29 cellular contexts compared by ENCODE assay signal in genomic region chr5:157862183-157862851, GRCh38. TPM values are rescaled to one million over a fixed set of nuclear protein-coding genes. Genes with fewer than 3 reads are reported as not detected.
A peak's percentile ranks its signal among the peaks of the same experiment; 100 is the strongest.
DNase-seq lines count a peak whose midpoint lies in the region; ATAC-seq and TF ChIP-seq lines count a peak whose summit lies in the region.
"Had no signal": no experiment of that assay in that cellular context is flagged by ENCODE, and none has a peak within 500 bp of the region (broad histone marks: within the 10 kb centered on the region; RNA-seq: fewer than 3 reads in every experiment).

No MANE protein-coding gene starts in this region.

- H3K27ac Mint-ChIP-seq in memory B cell, result peak overlapping the region; percentile 13
- H3K27ac Mint-ChIP-seq: nephron progenitor cell; stimulated activated effector memory CD8-positive, alpha-beta T cell treated with anti-CD3 and anti-CD28 coated beads, Interleukin-12 subunit alpha, Interleukin-12 subunit beta, amount 100 ng/mL, for 72 hours had no signal

- H2AFZ ChIP-seq in OCI-LY1 (ENCODE audit: low read length), result no peak overlapping the region

- H3F3A ChIP-seq in OCI-LY1 (ENCODE audit: insufficient read depth, low read length), result peaks cover 13% of the 10 kb centered on the region

- no peaks in the 10 kb centered on the region for H3K27me3 Mint-ChIP-seq in memory B cell
- H3K27me3 Mint-ChIP-seq: activated naive CD8-positive, alpha-beta T cell treated with anti-CD3 and anti-CD28 coated beads for 36 hours had no signal

- no peak overlapping the region for H3K27ac ChIP-seq in BLaER1 treated with 17β-estradiol and CSF1 and Interleukin-3, amounts not matched to agents 10 nM and 100 nM
- H3K27ac ChIP-seq in OCI-LY1 (ENCODE audit: low read depth, low read length, poor library complexity, severe bottlenecking) (peak overlapping the region; percentile 98), gastroesophageal sphincter (no peak overlapping the region)
- H3K27ac ChIP-seq: breast epithelium, ovary, RWPE1, SJSA1, upper lobe of left lung had no signal

- H3K36me3 Mint-ChIP-seq in memory B cell, result peaks cover 2% of the 10 kb centered on the region

- DNase-seq in GM06990 (ENCODE audit: extremely low read depth, insufficient read length), result peak; percentile 38
- no peak for DNase-seq in memory B cell (ENCODE audit: low spot score in 2 of 2)
- no peak for DNase-seq in epidermal melanocyte (ENCODE audit: insufficient read length, low spot score)
- no peak for DNase-seq in midbrain (lab: John Stamatoyannopoulos, UW)
- DNase-seq: activated CD4-positive, alpha-beta T cell treated with anti-CD3 and anti-CD28 coated beads, Interleukin-2, amount 50 U/mL, for 48 hours; activated naive CD8-positive, alpha-beta T cell treated with anti-CD3 and anti-CD28 coated beads for 36 hours; anterior cingulate cortex; C1 segment of cervical spinal cord; Caco-2; DMS53; dorsolateral prefrontal cortex; H7; mucosa of descending colon; NCI-H146; NCI-H345; NCI-H82; nephron progenitor cell; ovary; stimulated activated CD4-positive, alpha-beta T cell treated with anti-CD3 and anti-CD28 coated beads, Interleukin-15, amount 100 ng/mL, for 24 hours; stimulated activated CD4-positive, alpha-beta T cell treated with anti-CD3 and anti-CD28 coated beads, Interleukin-4, amount 100 ng/mL, for 4 hours; upper lobe of left lung had no signal

- H3K4me1 Mint-ChIP-seq in memory B cell, result peaks cover 34% of the 10 kb centered on the region

- peaks cover 8 to 26% (median 23%) of the 10 kb centered on the region in 10 experiments for H3K4me1 ChIP-seq in BLaER1 treated with 17β-estradiol and CSF1 and Interleukin-3, amounts not matched to agents 10 nM and 100 nM
- H3K4me1 ChIP-seq in OCI-LY1 (ENCODE audit: insufficient read depth, low read length, severe bottlenecking) (peaks cover 59% of the 10 kb centered on the region), gastroesophageal sphincter (peaks cover 0 to 6% (median 0%) of the 10 kb centered on the region in 3 donors)
- H3K4me1 ChIP-seq: breast epithelium had no signal

- H3K27me3 ChIP-seq in BLaER1 treated with 17β-estradiol and CSF1 and Interleukin-3, amounts not matched to agents 10 nM and 100 nM, result no peaks in the 10 kb centered on the region
- H3K27me3 ChIP-seq in GM06990 (replicated peaks; ENCODE audit: control insufficient read depth, insufficient read depth, low read length) (peaks cover 2% of the 10 kb centered on the region; the same call in 1 of the 2 replicates), OCI-LY1 (ENCODE audit: insufficient read depth, low read length) (no peaks in the 10 kb centered on the region), gastroesophageal sphincter (no peaks in the 10 kb centered on the region)
- H3K27me3 ChIP-seq: breast epithelium, dorsolateral prefrontal cortex, ovary, SJSA1, upper lobe of left lung had no signal

- TF ChIP-seq EP300 in gastroesophageal sphincter (IDR thresholded peaks at IDR 0.05), result no peak

- no peak overlapping the region for H3K4me3 ChIP-seq in BLaER1 treated with 17β-estradiol and CSF1 and Interleukin-3, amounts not matched to agents 10 nM and 100 nM
- H3K4me3 ChIP-seq in GM06990 (replicated peaks; ENCODE audit: low read depth, low read length) (0 out of 2 replicates have a peak overlapping the region, but pooled peaks have one; percentile 7), OCI-LY1 (ENCODE audit: low read depth, low read length, poor library complexity, severe bottlenecking) (no peak overlapping the region), gastroesophageal sphincter (no peak overlapping the region)
- H3K4me3 ChIP-seq: breast epithelium, dorsolateral prefrontal cortex, lung, mucosa of descending colon, ovary, SJSA1, upper lobe of left lung had no signal

- peaks cover 2 to 14% (median 4%) of the 10 kb centered on the region in 11 experiments; a peak in 17 of 22 replicates for H4K20me1 ChIP-seq in BLaER1 treated with 17β-estradiol and CSF1 and Interleukin-3, amounts not matched to agents 10 nM and 100 nM
- no peaks in the 10 kb centered on the region for H4K20me1 ChIP-seq in OCI-LY1 (ENCODE audit: insufficient read depth, low read length)

- H3K79me2 ChIP-seq in OCI-LY1 (ENCODE audit: insufficient read depth, low read length), result peaks cover 15% of the 10 kb centered on the region

- 79 to 91% methylated on average over 5 to 6 of the region's 6 CpGs for WGBS in gastroesophageal sphincter (ENCODE audit: low coverage in 1 of 2), 2 donors

- TF ChIP-seq POLR2A in gastroesophageal sphincter (IDR thresholded peaks at IDR 0.05), result no peak

- peak overlapping the region; percentile 40 for H3K4me3 Mint-ChIP-seq in memory B cell
- H3K4me3 Mint-ChIP-seq: activated naive CD8-positive, alpha-beta T cell treated with anti-CD3 and anti-CD28 coated beads for 36 hours; nephron progenitor cell had no signal

- TF ChIP-seq CTCF in GM06990 (IDR thresholded peaks at IDR 0.05; ENCODE audit: insufficient read depth, low read length, poor library complexity, severe bottlenecking) (no peak), OCI-LY1 (IDR thresholded peaks at IDR 0.05; ENCODE audit: low read length) (no peak), gastroesophageal sphincter (IDR thresholded peaks at IDR 0.05) (no peak)

- peak overlapping the region; percentile 0 to 79 (median 67); a peak in 18 of 22 replicates for H3K4me2 ChIP-seq in BLaER1 treated with 17β-estradiol and CSF1 and Interleukin-3, amounts not matched to agents 10 nM and 100 nM
- H3K4me2 ChIP-seq in OCI-LY1 (ENCODE audit: low read length), result peak overlapping the region; percentile 7; the same call in 1 of the 2 replicates

- H3K9me3 ChIP-seq in BLaER1 treated with 17β-estradiol and CSF1 and Interleukin-3, amounts not matched to agents 10 nM and 100 nM (replicated peaks in 1 of 11), result no peaks in the 10 kb centered on the region
- H3K9me3 ChIP-seq in OCI-LY1 (ENCODE audit: low read length) (no peaks in the 10 kb centered on the region), gastroesophageal sphincter (no peaks in the 10 kb centered on the region)
- H3K9me3 ChIP-seq: breast epithelium, Caco-2, mucosa of descending colon, ovary, SJSA1, upper lobe of left lung had no signal

- no peaks in the 10 kb centered on the region for H3K36me3 ChIP-seq in BLaER1 treated with 17β-estradiol and CSF1 and Interleukin-3, amounts not matched to agents 10 nM and 100 nM
- no peaks in the 10 kb centered on the region for H3K36me3 ChIP-seq in GM06990 (ENCODE audit: control insufficient read depth, insufficient read depth, low read length)
- peaks cover 3% of the 10 kb centered on the region; the same call in 1 of the 2 replicates for H3K36me3 ChIP-seq in OCI-LY1 (ENCODE audit: insufficient read depth, low read length)
- H3K36me3 ChIP-seq in gastroesophageal sphincter, result no peaks in the 10 kb centered on the region
- H3K36me3 ChIP-seq: breast epithelium, ovary, SJSA1, upper lobe of left lung had no signal

- no peaks in the 10 kb centered on the region for H3K9me3 Mint-ChIP-seq in memory B cell
- H3K9me3 Mint-ChIP-seq: activated naive CD8-positive, alpha-beta T cell treated with anti-CD3 and anti-CD28 coated beads for 36 hours; nephron progenitor cell; stimulated activated effector memory CD8-positive, alpha-beta T cell treated with anti-CD3 and anti-CD28 coated beads, Interleukin-12 subunit alpha, Interleukin-12 subunit beta, amount 100 ng/mL, for 72 hours had no signal

- no peak overlapping the region for H3K9ac ChIP-seq in BLaER1 treated with 17β-estradiol and CSF1 and Interleukin-3, amounts not matched to agents 10 nM and 100 nM
- H3K9ac ChIP-seq in OCI-LY1 (ENCODE audit: low read length), result no peak overlapping the region

- H3K9me2 ChIP-seq in OCI-LY1 (ENCODE audit: low read depth, low read length), result no peaks in the 10 kb centered on the region

- no peak for ATAC-seq in memory B cell (ENCODE audit: low read depth)
- no peak for ATAC-seq in gastroesophageal sphincter
- ATAC-seq: mucosa of descending colon; stimulated activated effector memory CD8-positive, alpha-beta T cell treated with anti-CD3 and anti-CD28 coated beads, Interleukin-12 subunit alpha, Interleukin-12 subunit beta, amount 100 ng/mL, for 72 hours had no signal

RNA-seq across cellular contexts. Expression of gene CLINT1, which starts 3.4 kb away (rescaled TPM):
- total RNA-seq in gastroesophageal sphincter, result 100 to 1,000 TPM in 2 of 4 donors, 10 to 100 TPM in 2; 69.1 to 103 (median 88.6) TPM
